ENCODE assay signal across 14 cellular contexts in the genomic region with DNA sequence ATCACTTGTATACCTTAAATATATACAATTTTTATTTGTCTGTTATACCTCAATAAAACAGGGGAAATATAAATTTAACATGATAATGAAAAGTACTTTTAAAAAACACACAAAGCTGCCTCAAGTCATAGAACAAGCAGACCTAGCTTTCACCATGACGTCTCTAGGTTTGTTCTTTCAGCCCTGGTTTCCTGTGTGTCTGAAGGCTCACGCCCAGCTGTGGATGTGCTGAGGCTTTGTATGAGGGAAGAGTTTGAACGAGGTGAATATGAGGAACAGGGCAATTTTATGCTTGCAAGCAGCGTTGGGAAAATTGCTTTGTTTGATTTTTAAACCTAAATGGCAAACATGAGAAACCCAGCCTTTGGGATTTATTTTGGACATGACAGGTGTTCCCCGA. TPM values are rescaled to one million over a fixed set of nuclear protein-coding genes. Genes with fewer than 3 reads are reported as not detected.
A peak's percentile ranks its signal among the peaks of the same experiment; 100 is the strongest.
DNase-seq lines count a peak whose midpoint lies in the region; ATAC-seq and TF ChIP-seq lines count a peak whose summit lies in the region.
"Had no signal": no experiment of that assay in that cellular context is flagged by ENCODE, and none has a peak within 500 bp of the region (broad histone marks: within the 10 kb centered on the region; RNA-seq: fewer than 3 reads in every experiment).

No MANE protein-coding gene starts in this region.

- ATAC-seq in GM18873 (IDR thresholded peaks at IDR 0.05; ENCODE audit: low FRiP score, unreplicated experiment) (peak; percentile 38), HG03439 (IDR thresholded peaks at IDR 0.05; ENCODE audit: unreplicated experiment) (peak; percentile 20)
- peak; percentile 46 to 49 for ATAC-seq in activated T-cell treated with anti-CD3 and anti-CD28 coated beads, Interleukin-2, amount 50 U/mL, for 72 hours (replicated peaks in 1 of 2)
- ATAC-seq: HCT116 had no signal

- TF ChIP-seq CTCF in MCF 10A (IDR thresholded peaks at IDR 0.05; ENCODE audit: unreplicated experiment): no peak

- no peaks in the 10 kb centered on the region for H3K9me3 Mint-ChIP-seq in activated T-cell treated with anti-CD3 and anti-CD28 coated beads, Interleukin-2, amount 50 U/mL, for 72 hours
- no peaks in the 10 kb centered on the region for H3K9me3 Mint-ChIP-seq in MCF 10A (ENCODE audit: unreplicated experiment)
- H3K9me3 Mint-ChIP-seq: neural crest cell had no signal

- peak overlapping the region in 1 of 2 donors; percentile 16 for H3K4me3 Mint-ChIP-seq in activated T-cell treated with anti-CD3 and anti-CD28 coated beads, Interleukin-2, amount 50 U/mL, for 72 hours
- no peak overlapping the region for H3K4me3 Mint-ChIP-seq in MCF 10A (ENCODE audit: unreplicated experiment)
- H3K4me3 Mint-ChIP-seq: neural crest cell had no signal

- BruUV-seq in MCF 10A (replicated peaks; lab: Mats Ljungman, UMichigan): no TSS peak

- intact Hi-C loops in MCF 10A (cut with micrococcal nuclease): no loop called here

- no peaks in the 10 kb centered on the region for H3K36me3 Mint-ChIP-seq in activated T-cell treated with anti-CD3 and anti-CD28 coated beads, Interleukin-2, amount 50 U/mL, for 72 hours (ENCODE audit: insufficient read depth in 2 of 2)
- peaks cover 6% of the 10 kb centered on the region for H3K36me3 Mint-ChIP-seq in MCF 10A (ENCODE audit: insufficient read depth, unreplicated experiment)

- POLR2A ChIA-PET in MCF 10A (lab: Yijun Ruan, JAX): no interaction called here

- peaks cover 29% of the 10 kb centered on the region for H3K27me3 Mint-ChIP-seq in activated T-cell treated with anti-CD3 and anti-CD28 coated beads, Interleukin-2, amount 50 U/mL, for 72 hours (ENCODE audit: low read depth)
- no peaks in the 10 kb centered on the region for H3K27me3 Mint-ChIP-seq in MCF 10A (ENCODE audit: insufficient read depth, unreplicated experiment)

- peaks cover 51% of the 10 kb centered on the region for H3K4me1 Mint-ChIP-seq in activated T-cell treated with anti-CD3 and anti-CD28 coated beads, Interleukin-2, amount 50 U/mL, for 72 hours (ENCODE audit: low read depth)
- peaks cover 12% of the 10 kb centered on the region for H3K4me1 Mint-ChIP-seq in MCF 10A (ENCODE audit: insufficient read depth, unreplicated experiment)
- H3K4me1 Mint-ChIP-seq: neural crest cell had no signal

- CTCF ChIA-PET in MCF 10A (lab: Yijun Ruan, JAX): no interaction called here

- H3K27ac Mint-ChIP-seq in activated T-cell treated with anti-CD3 and anti-CD28 coated beads, Interleukin-2, amount 50 U/mL, for 72 hours: no peak overlapping the region
- H3K27ac Mint-ChIP-seq in MCF 10A (ENCODE audit: low read depth, unreplicated experiment): no peak overlapping the region

- DNase-seq in COLO668 (lab: John Stamatoyannopoulos, UW; ENCODE audit: unreplicated experiment): peak; percentile 41
- no peak for DNase-seq in activated T-cell treated with anti-CD3 and anti-CD28 coated beads, Interleukin-2, amount 50 U/mL, for 72 hours
- DNase-seq in C1 segment of cervical spinal cord (lab: John Stamatoyannopoulos, UW): no peak
- no peak for DNase-seq in activated CD4-positive, CD25-positive, alpha-beta regulatory T cell treated with anti-CD3 and anti-CD28 coated beads, Interleukin-2, amount 50 U/mL, for 72 hours
- no peak for DNase-seq in MCF 10A (ENCODE audit: unreplicated experiment)
- DNase-seq: COR-L47, left ventricle myocardium inferior, NCI-H2171, PC-9, thyroid gland had no signal

RNA-seq across cellular contexts. Expression of gene SH3RF3, which starts 15.3 kb away (rescaled TPM):
- total RNA-seq in activated T-cell treated with anti-CD3 and anti-CD28 coated beads, Interleukin-2, amount 50 U/mL, for 72 hours: 1 to 10 TPM; 1.0 to 1.2 TPM
- total RNA-seq in MCF 10A (2022): 21.0 and 21.7 TPM in 2 replicates

Comparison
In these comparisons a context has a peak if more than half of its experiments do, and no peak if none do; other contexts are left out.
1. RNA of gene SH3RF3, which starts 15.3 kb away (total RNA-seq): 21.0 to 21.7 TPM in MCF 10A; 1.0 to 1.2 TPM in activated T-cell treated with anti-CD3 and anti-CD28 coated beads, Interleukin-2, amount 50 U/mL, for 72 hours; every median in the first group is over 10 times any median in the second.
2. Peak in every context shown above with its lines, with median percentiles within 50 percentile points of each other: ATAC-seq.